Comparison of ENCODE assay signal across 14 cellular contexts in the genomic region with DNA sequence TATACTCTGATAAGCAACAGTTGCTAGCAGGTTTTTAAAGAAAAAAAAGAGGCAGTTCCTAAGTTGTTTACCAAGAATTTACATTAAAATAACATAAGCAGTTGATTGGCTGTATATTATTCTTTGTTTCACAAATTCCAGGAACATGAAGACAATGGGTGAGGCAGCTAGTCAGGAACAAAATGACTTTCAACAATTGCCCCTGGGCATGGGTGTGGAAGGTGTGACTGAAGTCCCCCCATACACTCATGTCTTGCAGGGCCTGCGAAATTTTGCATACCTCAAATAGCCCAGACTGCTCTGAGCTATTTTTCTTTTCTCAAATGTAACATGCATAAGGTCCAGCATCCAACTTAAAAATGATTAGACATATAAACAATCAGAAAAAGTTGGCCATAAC.
DNase-seq lines count a peak whose midpoint lies in the region; ATAC-seq and TF ChIP-seq lines count a peak whose summit lies in the region.
"Had no signal": no experiment of that assay in that cellular context is flagged by ENCODE, and none has a peak within 500 bp of the region (broad histone marks: within the 10 kb centered on the region; RNA-seq: fewer than 3 reads in every experiment).

No MANE protein-coding gene starts in this region.

- in situ Hi-C loops in GM23248 (cut with MboI), result no loop called here

- H3K27me3 ChIP-seq in RWPE2 (ENCODE audit: insufficient read depth, poor library complexity, severe bottlenecking) (peaks cover 11% of the 10 kb centered on the region), iPS-18a (ENCODE audit: control insufficient read depth, insufficient read depth, low read length) (no peaks in the 10 kb centered on the region), GM23248 (replicated peaks; ENCODE audit: insufficient read depth) (peaks cover 26% of the 10 kb centered on the region)

- no peaks in the 10 kb centered on the region for H3K36me3 Mint-ChIP-seq in activated CD4-positive, alpha-beta T cell treated with anti-CD3 and anti-CD28 coated beads, Interleukin-2, amount 10 ng/mL, durations not matched to agents 24 days and 14 days (ENCODE audit: low read depth)
- H3K36me3 Mint-ChIP-seq: CD14-positive monocyte; CD8-positive, alpha-beta T cell had no signal

- ATAC-seq in RWPE2 (ENCODE audit: low read depth), result peak; percentile 42; the same call in 2 of the 3 replicates
- ATAC-seq: CD8-positive, alpha-beta T cell; K562 had no signal

- peaks cover 3% of the 10 kb centered on the region for H3K27me3 Mint-ChIP-seq in activated CD4-positive, alpha-beta T cell treated with anti-CD3 and anti-CD28 coated beads, Interleukin-2, amount 10 ng/mL, durations not matched to agents 24 days and 14 days

- peak; percentile 29 for DNase-seq in activated CD4-positive, alpha-beta T cell treated with anti-CD3 and anti-CD28 coated beads, Interleukin-2, amount 10 ng/mL, durations not matched to agents 24 days and 14 days
- no peak for DNase-seq in activated CD4-positive, alpha-beta T cell treated with anti-CD3 and anti-CD28 coated beads, Interleukin-2, amount 50 U/mL, for 4 hours
- no peak for DNase-seq in RWPE2 (ENCODE audit: low spot score)
- no peak for DNase-seq in GM23248
- no peak for DNase-seq in NCI-H1092 (lab: John Stamatoyannopoulos, UW)
- DNase-seq in NAMALWA (ENCODE audit: low spot score), result no peak
- no peak for DNase-seq in ecto neural progenitor cell (ENCODE audit: low spot score)
- DNase-seq: CD8-positive, alpha-beta T cell; DMS53; H7 had no signal

- no peaks in the 10 kb centered on the region for H3F3A ChIP-seq in GM23248 (ENCODE audit: insufficient read depth)

- H2AFZ ChIP-seq in GM23248, result no peak overlapping the region

- H3K4me3 Mint-ChIP-seq in activated CD4-positive, alpha-beta T cell treated with anti-CD3 and anti-CD28 coated beads, Interleukin-2, amount 10 ng/mL, durations not matched to agents 24 days and 14 days, result no peak overlapping the region
- H3K4me3 Mint-ChIP-seq: CD14-positive monocyte; CD8-positive, alpha-beta T cell had no signal

- no peaks in the 10 kb centered on the region for H4K20me1 ChIP-seq in GM23248 (ENCODE audit: insufficient read depth)

- no peak overlapping the region for H3K4me2 ChIP-seq in GM23248 (ENCODE audit: unreplicated experiment)

- H3K27ac Mint-ChIP-seq in activated CD4-positive, alpha-beta T cell treated with anti-CD3 and anti-CD28 coated beads, Interleukin-2, amount 10 ng/mL, durations not matched to agents 24 days and 14 days, result no peak overlapping the region
- H3K27ac Mint-ChIP-seq: CD14-positive monocyte; CD8-positive, alpha-beta T cell had no signal

- 18 to 25% methylated on average over 1 of the region's 1 CpG for WGBS in GM23248 (ENCODE audit: low coverage in 1 of 2, low lambda C conversion rate in 2 of 2, missing lambda C conversion rate in 2 of 2), 2 experiments

- no peak for TF ChIP-seq CTCF in RWPE2 (IDR thresholded peaks at IDR 0.05; ENCODE audit: poor library complexity, severe bottlenecking)

- H3K9me3 Mint-ChIP-seq in activated CD4-positive, alpha-beta T cell treated with anti-CD3 and anti-CD28 coated beads, Interleukin-2, amount 10 ng/mL, durations not matched to agents 24 days and 14 days, result no peaks in the 10 kb centered on the region

- intact Hi-C loops in activated CD4-positive, alpha-beta T cell treated with anti-CD3 and anti-CD28 coated beads, Interleukin-2, amount 10 ng/mL, durations not matched to agents 24 days and 14 days (cut with micrococcal nuclease), result no loop called here

- H3K36me3 ChIP-seq in RWPE2 (ENCODE audit: low read depth), result no peaks in the 10 kb centered on the region
- H3K36me3 ChIP-seq in iPS-18a (ENCODE audit: control insufficient read depth, low read depth, low read length), result no peaks in the 10 kb centered on the region
- H3K36me3 ChIP-seq in GM23248 (ENCODE audit: low read depth), result no peaks in the 10 kb centered on the region

- H3K4me3 ChIP-seq in RWPE2 (ENCODE audit: severe bottlenecking) (no peak overlapping the region), iPS-18a (ENCODE audit: low read length) (peak overlapping the region; percentile 27), GM23248 (no peak overlapping the region)
- H3K4me3 ChIP-seq: K562 had no signal

- peaks cover 8% of the 10 kb centered on the region for H3K4me1 ChIP-seq in RWPE2 (ENCODE audit: insufficient read depth, poor library complexity, severe bottlenecking)
- H3K4me1 ChIP-seq in iPS-18a (ENCODE audit: control insufficient read depth, low read depth, low read length), result peaks cover 9% of the 10 kb centered on the region
- no peaks in the 10 kb centered on the region for H3K4me1 ChIP-seq in GM23248 (ENCODE audit: insufficient read depth)

- no peaks in the 10 kb centered on the region for H3K79me2 ChIP-seq in GM23248 (ENCODE audit: insufficient read depth)

- no peak overlapping the region for H3K27ac ChIP-seq in RWPE2 (ENCODE audit: poor library complexity, severe bottlenecking)
- no peak overlapping the region for H3K27ac ChIP-seq in iPS-18a (ENCODE audit: low read length)
- no peak overlapping the region for H3K27ac ChIP-seq in GM23248
- H3K27ac ChIP-seq: 22Rv1 had no signal

- H3K9ac ChIP-seq in iPS-18a (ENCODE audit: low read length), result no peak overlapping the region
- no peak overlapping the region for H3K9ac ChIP-seq in GM23248

- no peaks in the 10 kb centered on the region for H3K4me1 Mint-ChIP-seq in activated CD4-positive, alpha-beta T cell treated with anti-CD3 and anti-CD28 coated beads, Interleukin-2, amount 10 ng/mL, durations not matched to agents 24 days and 14 days
- H3K4me1 Mint-ChIP-seq: CD14-positive monocyte had no signal

- H3K9me2 ChIP-seq in GM23248 (ENCODE audit: insufficient read depth), result no peaks in the 10 kb centered on the region

- H3K9me3 ChIP-seq in RWPE2 (ENCODE audit: severe bottlenecking) (peaks cover 3% of the 10 kb centered on the region), iPS-18a (ENCODE audit: control insufficient read depth, low read depth, low read length) (peaks cover 9% of the 10 kb centered on the region), GM23248 (ENCODE audit: low read depth) (no peaks in the 10 kb centered on the region)
